1 cellular context compared by ENCODE assay signal in genomic region chr4:120659626-120660170, GRCh38.
TF ChIP-seq lines count a peak whose summit lies in the region.

No MANE protein-coding gene starts in this region.

TF ChIP-seq in SK-N-SH, 30 proteins besides CTCF, POLR2A, EP300 and RAD21 (continued from another document):
- TF ChIP-seq USF1 (IDR thresholded peaks at IDR 0.05; ENCODE audit: borderline replicate concordance, low read depth) (no peak), YY1 (IDR thresholded peaks at IDR 0.05; ENCODE audit: low read depth) (no peak), FOSL2 (IDR thresholded peaks at IDR 0.05; ENCODE audit: borderline replicate concordance, low read depth) (no peak), RFX5 (IDR thresholded peaks at IDR 0.05; ENCODE audit: low read length) (no peak), FOXM1 (IDR thresholded peaks at IDR 0.05; ENCODE audit: low read depth) (no peak), TEAD4 (IDR thresholded peaks at IDR 0.05; ENCODE audit: borderline replicate concordance, insufficient read depth) (no peak), RCOR1 (IDR thresholded peaks at IDR 0.05; ENCODE audit: low read length) (no peak)
